Comparison of ENCODE assay signal across 8 cellular contexts in genomic region chr15:65384895-65385867, GRCh38. TPM values are rescaled to one million over a fixed set of nuclear protein-coding genes. Genes with fewer than 3 reads are reported as not detected.
A peak's percentile ranks its signal among the peaks of the same experiment; 100 is the strongest.
DNase-seq lines count a peak whose midpoint lies in the region; ATAC-seq, FAIRE-seq and TF ChIP-seq lines count a peak whose summit lies in the region.

No MANE protein-coding gene starts in this region.

- H3K9ac ChIP-seq in HUES48 (ENCODE audit: low read depth, low read length) (no peak overlapping the region), H1 (replicated peaks in 1 of 4; ENCODE audit: extremely low read depth in 1 of 4, low read depth in 3 of 4, low read length in 3 of 4) (no peak overlapping the region; a peak in 1 of 7 replicates), mesenchymal stem cell (ENCODE audit: low read length) (no peak overlapping the region)

- H4K91ac ChIP-seq in H1 (replicated peaks; ENCODE audit: insufficient read length, low read length) (peak overlapping the region; percentile 15), mesenchymal stem cell (ENCODE audit: low read length) (peak overlapping the region; percentile 5)

- POLR2A ChIA-PET in H1 (lab: Charles Lee; ENCODE audit: partially characterized antibody) = interaction anchor here (0.8 to 6.7 kb wide), 10 partner anchors 9 to 87 kb away, joined by 3 to 35 read pairs (median 5); partner anchors contain the start of gene RNU5B-1

- H3K4me1 ChIP-seq in HUES48 (ENCODE audit: control insufficient read depth, insufficient read depth, low read length) (peaks cover 12% of the 10 kb centered on the region), H1 (replicated peaks in 1 of 4; ENCODE audit: control insufficient read depth in 3 of 4, insufficient read depth in 4 of 4, low read length in 3 of 4) (peaks cover 0 to 15% (median 6%) of the 10 kb centered on the region in 4 experiments; a peak in 6 of 7 replicates), mesenchymal stem cell (ENCODE audit: control insufficient read depth, insufficient read depth, low read depth, low read length) (peaks cover 11% of the 10 kb centered on the region)

- 0 out of 2 replicates have a peak overlapping the region, but pooled peaks have one; percentile 32 for H2BK20ac ChIP-seq in H1 (ENCODE audit: low read length)

- no peak overlapping the region for H3K23ac ChIP-seq in H1 (ENCODE audit: insufficient read length)
- H3K23ac ChIP-seq in mesenchymal stem cell (ENCODE audit: low read length in 2 of 2) = no peak overlapping the region

- 0 out of 3 replicates have a peak, but pooled peaks of 1 of the 2 experiments have one; percentile 24 for TF ChIP-seq POLR2A in H1 (IDR thresholded peaks at IDR 0.05; ENCODE audit: control extremely low read depth in 1 of 2, low read depth in 2 of 2, low read length in 2 of 2)

- H3K27ac ChIP-seq in HUES48 (ENCODE audit: low read depth, low read length) (peak overlapping the region; percentile 4), H1 (ENCODE audit: low read depth, low read length) (no peak overlapping the region), mesenchymal stem cell (ENCODE audit: low read length, poor library complexity, severe bottlenecking) (no peak overlapping the region)

- H2BK15ac ChIP-seq in H1 (ENCODE audit: low read length) = 0 out of 2 replicates have a peak overlapping the region, but pooled peaks have one; percentile 12
- H2BK15ac ChIP-seq in mesenchymal stem cell (ENCODE audit: low read depth, poor library complexity, severe bottlenecking) = peak overlapping the region; percentile 2

- no peak overlapping the region for H2AK5ac ChIP-seq in H1 (ENCODE audit: low read depth, low read length)
- no peak overlapping the region for H2AK5ac ChIP-seq in mesenchymal stem cell (ENCODE audit: low read length, severe bottlenecking)

- ATAC-seq in HG03565 (IDR thresholded peaks at IDR 0.05; ENCODE audit: unreplicated experiment) = no peak

- H3K18ac ChIP-seq in H1 (ENCODE audit: extremely low read depth, low read length) (peak overlapping the region; percentile 86), mesenchymal stem cell (ENCODE audit: low read depth in 1 of 2, low read length in 2 of 2) (peak overlapping the region; percentile 1 to 70)

- no peaks in the 10 kb centered on the region for H4K20me1 ChIP-seq in H1 (replicated peaks in 1 of 2; ENCODE audit: control insufficient read depth in 1 of 2, insufficient read depth in 2 of 2, low read length in 2 of 2)

- FAIRE-seq in H1 (lab: Jason Lieb, UNC) = peak; percentile 95

- H3K27me3 ChIP-seq in HUES48 (ENCODE audit: control insufficient read depth, insufficient read depth, low read length) = peaks cover 4% of the 10 kb centered on the region
- H3K27me3 ChIP-seq in H1 (replicated peaks in 1 of 4; ENCODE audit: control insufficient read depth in 3 of 4, extremely low read depth in 1 of 4, insufficient read depth in 3 of 4, low read length in 3 of 4) = peaks cover 0 to 1% (median 0%) of the 10 kb centered on the region in 4 experiments; a peak in 2 of 7 replicates
- peaks cover 0 to 47% of the 10 kb centered on the region in 2 experiments for H3K27me3 ChIP-seq in mesenchymal stem cell (ENCODE audit: control insufficient read depth in 1 of 2, insufficient read depth in 1 of 2, low read length in 2 of 2)

- no peaks in the 10 kb centered on the region for H3K79me2 ChIP-seq in H1 (ENCODE audit: control insufficient read depth in 1 of 2, insufficient read depth in 2 of 2, low read length in 2 of 2)

- peak overlapping the region; percentile 48; the same call in 1 of the 2 replicates for H2BK5ac ChIP-seq in H1 (ENCODE audit: low read depth, low read length)
- no peak overlapping the region for H2BK5ac ChIP-seq in mesenchymal stem cell (ENCODE audit: low read depth, low read length, poor library complexity, severe bottlenecking)

- H3K56ac ChIP-seq in H1 (replicated peaks; ENCODE audit: insufficient read length, low read depth, low read length) = no peak overlapping the region

- H3K4ac ChIP-seq in H1 (replicated peaks; ENCODE audit: insufficient read length, low read depth, low read length) (no peak overlapping the region), mesenchymal stem cell (ENCODE audit: low read depth in 1 of 2, low read length in 2 of 2) (peak overlapping the region in 1 of 2 experiments; percentile 74)

- in situ Hi-C loops in GM13976 (cut with MboI; ENCODE audit: low sequenced_read_pairs, unreplicated experiment) = no loop called here

- H3K23me2 ChIP-seq in H1 (ENCODE audit: low read depth, low read length) = peaks cover 3% of the 10 kb centered on the region; the same call in 1 of the 2 replicates

- H3K4me2 ChIP-seq in H1 (ENCODE audit: insufficient read depth in 1 of 2, low read depth in 2 of 2, low read length in 2 of 2) (peak overlapping the region; percentile 3 to 67; a peak in 3 of 4 replicates), mesenchymal stem cell (ENCODE audit: low read length, poor library complexity, severe bottlenecking) (peak overlapping the region; percentile 7)

- H3K36me3 ChIP-seq in HUES48 (ENCODE audit: control insufficient read depth, insufficient read depth, low read length) (peaks cover 26% of the 10 kb centered on the region), H1 (ENCODE audit: control insufficient read depth in 2 of 4, insufficient read depth in 4 of 4, low read length in 3 of 4) (peaks cover 0 to 4% (median 0%) of the 10 kb centered on the region in 4 experiments; a peak in 2 of 8 replicates), mesenchymal stem cell (ENCODE audit: control insufficient read depth in 1 of 2, insufficient read depth in 2 of 2, low read depth in 1 of 2, low read length in 2 of 2) (peaks cover 5 to 78% of the 10 kb centered on the region in 2 experiments)

- H2BK12ac ChIP-seq in H1 (ENCODE audit: low read depth, low read length) (peak overlapping the region; percentile 45; the same call in 1 of the 2 replicates), mesenchymal stem cell (ENCODE audit: low read length in 2 of 2) (peak overlapping the region in 1 of 2 experiments; percentile 27)

- H3K14ac ChIP-seq in H1 (ENCODE audit: insufficient read length) (no peak overlapping the region), mesenchymal stem cell (ENCODE audit: low read length in 2 of 2) (peak overlapping the region in 1 of 2 experiments; percentile 12)

- H2BK120ac ChIP-seq in H1 (replicated peaks; ENCODE audit: low read depth, low read length) = peak overlapping the region; percentile 45
- peak overlapping the region; percentile 56 for H2BK120ac ChIP-seq in mesenchymal stem cell (ENCODE audit: low read depth, low read length)

- no peaks in the 10 kb centered on the region for H3K79me1 ChIP-seq in H1 (ENCODE audit: low read depth, low read length)
- peaks cover 2% of the 10 kb centered on the region for H3K79me1 ChIP-seq in mesenchymal stem cell (replicated peaks; ENCODE audit: low read length, poor library complexity, severe bottlenecking)

- H3K4me3 ChIP-seq in HUES48 (ENCODE audit: low read depth, low read length) (peak overlapping the region; percentile 36; the same call in 1 of the 2 replicates), H1 (ENCODE audit: extremely low read depth in 1 of 4, insufficient read depth in 2 of 4, low read depth in 3 of 4, low read length in 4 of 4) (peak overlapping the region in 3 of 4 experiments; percentile 22 to 47 (median 32); a peak in 4 of 8 replicates), mesenchymal stem cell (ENCODE audit: insufficient read depth in 1 of 2, low read depth in 1 of 2, low read length in 2 of 2) (no peak overlapping the region)

- DNase-seq in GM13976 (ENCODE audit: low spot score) = peak; percentile 97
- DNase-seq in NOMO-1 treated with dmso at 0.1 percent for 144 hours (lab: John Stamatoyannopoulos, UW; ENCODE audit: unreplicated experiment) = peak; percentile 49
- DNase-seq in activated CD8-positive, alpha-beta memory T cell treated with anti-CD3 and anti-CD28 coated beads, Interleukin-2, amount 50 U/mL, for 1 hour (ENCODE audit: extremely low read depth) = peak; percentile 50
- DNase-seq in H1 (ENCODE audit: low read depth in 1 of 2, low spot score in 2 of 2) = peak; percentile 70 to 94
- DNase-seq in mesenchymal stem cell = peak; percentile 91
- peak; percentile 63 for DNase-seq in stimulated activated CD8-positive, alpha-beta memory T cell treated with anti-CD3 and anti-CD28 coated beads, Interleukin-12 subunit alpha, Interleukin-12 subunit beta, amount 100 ng/mL, for 4 hours (ENCODE audit: low read depth)

- H4K8ac ChIP-seq in H1 (ENCODE audit: extremely low read depth, insufficient read depth, low read length) = peak overlapping the region; percentile 39
- peak overlapping the region; percentile 92 for H4K8ac ChIP-seq in mesenchymal stem cell (ENCODE audit: low read length)

- peak overlapping the region; percentile 26; the same call in 1 of the 2 replicates for H2AFZ ChIP-seq in H1 (ENCODE audit: low read length)
- H2AFZ ChIP-seq in mesenchymal stem cell (ENCODE audit: low read depth, low read length) = peak overlapping the region; percentile 57

- 0 out of 3 replicates have a peak, but pooled peaks of 1 of the 2 experiments have one; percentile 2 for TF ChIP-seq EP300 in H1 (IDR thresholded peaks at IDR 0.05; ENCODE audit: borderline replicate concordance in 1 of 2, low read depth in 2 of 2, low read length in 2 of 2)

- TF ChIP-seq CTCF in GM13976 (IDR thresholded peaks at IDR 0.05; ENCODE audit: borderline replicate concordance, control extremely low read depth, extremely low read depth, insufficient read depth, missing control alignments) (peak; percentile 92), H1 (IDR thresholded peaks at IDR 0.05; ENCODE audit: control extremely low read depth in 1 of 3, insufficient read depth in 1 of 3, low read depth in 1 of 3, low read length in 3 of 3) (peak; percentile 86 to 97 (median 96))

- CTCF ChIA-PET in H1 (lab: Charles Lee; ENCODE audit: partially characterized antibody) = interaction anchor here (0.6 to 18.3 kb wide), 35 partner anchors 8 to 1571 kb away, joined by 3 to 547 read pairs (median 5); partner anchors contain the start of genes IGDCC4 and RNU5B-1

- peak; percentile 96 to 97 for TF ChIP-seq RAD21 in H1 (IDR thresholded peaks at IDR 0.05 in 1 of 2, conservative IDR thresholded peaks at IDR 0.05 in 1 of 2; ENCODE audit: low read depth in 2 of 2, low read length in 2 of 2)

- 9% methylated on average over 37 of the region's 43 CpGs; no CpG with 5 or more reads in 1 of the 2 experiments for WGBS in H1 (ENCODE audit: extremely low coverage in 1 of 2, insufficient coverage in 1 of 2, insufficient read length in 1 of 2, insufficient replicate concordance in 2 of 2, low coverage in 1 of 2, low lambda C conversion rate in 2 of 2, missing lambda C conversion rate in 1 of 2), 2 experiments
- WGBS in mesenchymal stem cell = 6% methylated on average over 39 of the region's 43 CpGs

- H4K5ac ChIP-seq in H1 (ENCODE audit: insufficient read length, low read depth, low read length) = no peak overlapping the region

- H3K9me3 ChIP-seq in HUES48 (ENCODE audit: control insufficient read depth, insufficient read depth, low read length) (no peaks in the 10 kb centered on the region), H1 (ENCODE audit: insufficient read depth in 2 of 2, low read depth in 1 of 2, low read length in 1 of 2) (no peaks in the 10 kb centered on the region), mesenchymal stem cell (ENCODE audit: control insufficient read depth, low read length) (no peaks in the 10 kb centered on the region)

RNA-seq across cellular contexts. Expression of gene IGDCC3, which starts 7.4 kb away (rescaled TPM):
- total RNA-seq in H1 (2021; fragmentation: NEBNext Ultra II Directional; extraction: Animal tissue kit (Norgen Biotek cat#: 25700)) = 45.7 and 45.9 TPM in 2 replicates
- polyA plus RNA-seq in H1 (2011; rRNA removed) = 26.8 and 42.3 TPM in 2 replicates
- polyA plus RNA-seq in H1 (2011; cell fraction: cytosol; rRNA removed) = 23.3 TPM
- 49.4 TPM for polyA plus RNA-seq in H1 (2011; cell fraction: nucleus; rRNA removed)
- 26.5 to 37.1 TPM (median 35.2 TPM) in 4 replicates for polyA plus RNA-seq in H1 (2012, experiment 1 of 2)
- 29.5 TPM for polyA plus RNA-seq in H1 (2012, experiment 2 of 2)
- polyA plus RNA-seq in H1 (2013, experiment 1 of 2) = 57.5 TPM
- 60.3 TPM for polyA plus RNA-seq in H1 (2013, experiment 2 of 2)
- polyA minus RNA-seq in H1 (2011; rRNA and poly(A)+ RNA removed) = 22.4 and 28.5 TPM in 2 replicates
- 26.4 TPM for polyA minus RNA-seq in H1 (2011; cell fraction: cytosol; rRNA and poly(A)+ RNA removed)
- polyA minus RNA-seq in H1 (2011; cell fraction: nucleus; rRNA and poly(A)+ RNA removed) = 23.6 TPM
- 4.8 TPM for polyA plus RNA-seq in mesenchymal stem cell (2013, experiment 1 of 2)
- 4.8 TPM for polyA plus RNA-seq in mesenchymal stem cell (2013, experiment 2 of 2)

RNA-seq across cellular contexts. Expression of gene IGDCC4, which starts 37.6 kb away (rescaled TPM):
- total RNA-seq in H1 (2021; fragmentation: NEBNext Ultra II Directional; extraction: Animal tissue kit (Norgen Biotek cat#: 25700)) = 7.7 and 7.8 TPM in 2 replicates
- 10.3 and 12.7 TPM in 2 replicates for polyA plus RNA-seq in H1 (2011; rRNA removed)
- polyA plus RNA-seq in H1 (2011; cell fraction: cytosol; rRNA removed) = 11.8 TPM
- polyA plus RNA-seq in H1 (2011; cell fraction: nucleus; rRNA removed) = 32.6 TPM
- 9.5 to 12.6 TPM (median 11.6 TPM) in 4 replicates for polyA plus RNA-seq in H1 (2012, experiment 1 of 2)
- 4.2 TPM for polyA plus RNA-seq in H1 (2012, experiment 2 of 2)
- polyA plus RNA-seq in H1 (2013, experiment 1 of 2) = 4.7 TPM
- polyA plus RNA-seq in H1 (2013, experiment 2 of 2) = 4.3 TPM
- polyA minus RNA-seq in H1 (2011; rRNA and poly(A)+ RNA removed) = 11.4 and 13.0 TPM in 2 replicates
- 6.8 TPM for polyA minus RNA-seq in H1 (2011; cell fraction: cytosol; rRNA and poly(A)+ RNA removed)
- polyA minus RNA-seq in H1 (2011; cell fraction: nucleus; rRNA and poly(A)+ RNA removed) = 14.2 TPM
- polyA plus RNA-seq in mesenchymal stem cell (2013, experiment 1 of 2) = 14.9 TPM
- polyA plus RNA-seq in mesenchymal stem cell (2013, experiment 2 of 2) = 17.1 TPM

Comparison
In these comparisons a context has a peak if more than half of its experiments do, and no peak if none do; other contexts are left out.
1. H3K4me3 ChIP-seq: peak in HUES48 (single experiment) and H1 (3 of 4); none in mesenchymal stem cell (0 of 2).
2. Peak in every context shown above with its lines, with median percentiles within 50 percentile points of each other: DNase-seq.